11 cellular contexts compared by ENCODE assay signal in the genomic region with DNA sequence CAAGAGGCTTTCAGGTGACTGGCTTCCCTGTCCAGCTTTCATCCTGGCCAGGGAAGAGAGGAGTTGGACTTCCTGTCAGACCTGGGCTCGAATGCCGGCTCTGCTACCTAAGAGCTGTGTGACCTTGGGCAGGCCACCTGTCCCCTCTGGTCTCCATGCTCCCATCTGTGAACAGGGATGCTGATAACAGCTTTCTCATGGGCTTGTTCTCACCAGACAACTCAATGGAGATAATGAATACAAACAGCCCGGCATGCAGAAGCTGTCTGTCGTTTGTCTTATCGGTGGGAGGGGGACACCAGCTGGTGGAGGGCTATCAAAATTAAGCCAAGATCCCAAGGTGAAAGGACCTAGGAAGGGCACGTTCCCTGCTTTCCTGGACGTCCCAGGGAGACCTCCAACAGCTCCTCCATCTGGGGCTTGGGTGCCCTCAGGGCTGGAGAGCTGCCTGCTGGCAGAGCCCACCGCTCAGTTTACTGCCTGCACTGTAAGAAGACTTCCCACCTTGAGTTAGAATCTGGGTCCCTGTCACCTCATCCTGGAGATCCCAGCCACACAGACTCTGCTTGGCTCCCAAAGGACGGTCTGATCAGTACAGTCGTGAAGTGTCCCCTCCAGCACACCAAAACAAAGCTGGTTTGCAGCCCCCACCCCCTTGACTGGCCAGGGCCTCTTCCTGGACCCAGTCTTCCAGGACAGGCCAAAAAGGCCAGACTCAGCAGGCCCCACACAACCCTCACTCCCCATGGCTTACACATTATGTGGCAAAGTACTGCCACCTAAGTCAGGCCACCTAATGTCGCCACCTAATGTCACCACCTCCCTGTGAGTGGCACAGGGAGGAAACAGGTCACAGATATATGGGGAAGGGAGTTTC. TPM values are rescaled to one million over a fixed set of nuclear protein-coding genes. Genes with fewer than 3 reads are reported as not detected.
A peak's percentile ranks its signal among the peaks of the same experiment; 100 is the strongest.
DNase-seq lines count a peak whose midpoint lies in the region; ATAC-seq lines count a peak whose summit lies in the region.
"Had no signal": no experiment of that assay in that cellular context is flagged by ENCODE, and none has a peak within 500 bp of the region (broad histone marks: within the 10 kb centered on the region; RNA-seq: fewer than 3 reads in every experiment).

No MANE protein-coding gene starts in this region.

- no peak overlapping the region for H3K27ac Mint-ChIP-seq in activated CD4-positive, alpha-beta T cell treated with anti-CD3 and anti-CD28 coated beads for 36 hours
- H3K27ac Mint-ChIP-seq in stimulated activated effector memory CD8-positive, alpha-beta T cell treated with anti-CD3 and anti-CD28 coated beads, Interleukin-12 subunit alpha, Interleukin-12 subunit beta, amount 100 ng/mL, for 72 hours, result no peak overlapping the region
- H3K27ac Mint-ChIP-seq: T-helper 2 cell treated with Interferon-gamma antibody and Interleukin-4, amounts not matched to agents 5 μg/mL and 100 μg/mL, for 36 hours had no signal

- intact Hi-C loops in activated CD4-positive, alpha-beta T cell treated with anti-CD3 and anti-CD28 coated beads for 36 hours (cut with DNase I, micrococcal nuclease), result no loop called here

- CTCF ChIA-PET in activated CD4-positive, alpha-beta T cell treated with anti-CD3 and anti-CD28 coated beads for 36 hours (lab: Charles Lee), result interaction anchor here (0.7 to 5.1 kb wide), 6 partner anchors 9 to 606 kb away, joined by 3 to 23 read pairs (median 3); no protein-coding TSS in a partner anchor

- H3K4me3 Mint-ChIP-seq in activated CD4-positive, alpha-beta T cell treated with anti-CD3 and anti-CD28 coated beads for 36 hours, result no peak overlapping the region
- H3K4me3 Mint-ChIP-seq in stimulated activated effector memory CD8-positive, alpha-beta T cell treated with anti-CD3 and anti-CD28 coated beads, Interleukin-12 subunit alpha, Interleukin-12 subunit beta, amount 100 ng/mL, for 72 hours, result no peak overlapping the region
- H3K4me3 Mint-ChIP-seq: brain; T-helper 2 cell treated with Interferon-gamma antibody and Interleukin-4, amounts not matched to agents 5 μg/mL and 100 μg/mL, for 36 hours had no signal

- POLR2A ChIA-PET in activated CD4-positive, alpha-beta T cell treated with anti-CD3 and anti-CD28 coated beads for 36 hours (lab: Charles Lee), result no interaction called here

- peak; percentile 30 for DNase-seq in activated CD4-positive, alpha-beta T cell treated with anti-CD3 and anti-CD28 coated beads for 36 hours
- DNase-seq in activated CD4-positive, alpha-beta T cell treated with anti-CD3 and anti-CD28 coated beads for 4 hours, result no peak
- peak; percentile 44 for DNase-seq in activated CD8-positive, alpha-beta memory T cell treated with anti-CD3 and anti-CD28 coated beads for 24 hours
- DNase-seq in iPS-NIHi7 (ENCODE audit: extremely low spot score) (peak; percentile 9), COLO668 (lab: John Stamatoyannopoulos, UW; ENCODE audit: unreplicated experiment) (no peak), middle frontal gyrus (ENCODE audit: extremely low spot score, low spot score) (no peak)
- no peak for DNase-seq in stimulated activated effector memory CD8-positive, alpha-beta T cell treated with anti-CD3 and anti-CD28 coated beads, Interleukin-12 subunit alpha, Interleukin-12 subunit beta, amount 100 ng/mL, for 72 hours (ENCODE audit: low spot score in 2 of 2)
- DNase-seq: GOT3 had no signal

- H3K4me1 Mint-ChIP-seq in activated CD4-positive, alpha-beta T cell treated with anti-CD3 and anti-CD28 coated beads for 36 hours, result no peaks in the 10 kb centered on the region
- H3K4me1 Mint-ChIP-seq in stimulated activated effector memory CD8-positive, alpha-beta T cell treated with anti-CD3 and anti-CD28 coated beads, Interleukin-12 subunit alpha, Interleukin-12 subunit beta, amount 100 ng/mL, for 72 hours, result no peaks in the 10 kb centered on the region

- H3K27me3 Mint-ChIP-seq in activated CD4-positive, alpha-beta T cell treated with anti-CD3 and anti-CD28 coated beads for 36 hours, result no peaks in the 10 kb centered on the region

- no peaks in the 10 kb centered on the region for H3K9me3 Mint-ChIP-seq in activated CD4-positive, alpha-beta T cell treated with anti-CD3 and anti-CD28 coated beads for 36 hours (ENCODE audit: low read depth)
- no peaks in the 10 kb centered on the region for H3K9me3 Mint-ChIP-seq in stimulated activated effector memory CD8-positive, alpha-beta T cell treated with anti-CD3 and anti-CD28 coated beads, Interleukin-12 subunit alpha, Interleukin-12 subunit beta, amount 100 ng/mL, for 72 hours
- H3K9me3 Mint-ChIP-seq: T-helper 2 cell treated with Interferon-gamma antibody and Interleukin-4, amounts not matched to agents 5 μg/mL and 100 μg/mL, for 36 hours had no signal

- peak; percentile 84 for ATAC-seq in activated CD4-positive, alpha-beta T cell treated with anti-CD3 and anti-CD28 coated beads for 36 hours
- peak; percentile 76 for ATAC-seq in stimulated activated effector memory CD8-positive, alpha-beta T cell treated with anti-CD3 and anti-CD28 coated beads, Interleukin-12 subunit alpha, Interleukin-12 subunit beta, amount 100 ng/mL, for 72 hours
- no peak for ATAC-seq in GM21737 (IDR thresholded peaks at IDR 0.05; ENCODE audit: unreplicated experiment)

- H3K36me3 Mint-ChIP-seq in activated CD4-positive, alpha-beta T cell treated with anti-CD3 and anti-CD28 coated beads for 36 hours (ENCODE audit: low read depth), result no peaks in the 10 kb centered on the region
- H3K36me3 Mint-ChIP-seq in stimulated activated effector memory CD8-positive, alpha-beta T cell treated with anti-CD3 and anti-CD28 coated beads, Interleukin-12 subunit alpha, Interleukin-12 subunit beta, amount 100 ng/mL, for 72 hours, result no peaks in the 10 kb centered on the region
- H3K36me3 Mint-ChIP-seq: brain had no signal

RNA-seq across cellular contexts. Expression of a gene that starts 40.9 kb away (rescaled TPM):
- total RNA-seq in activated CD4-positive, alpha-beta T cell treated with anti-CD3 and anti-CD28 coated beads for 36 hours, result 10 to 100 TPM; 92.3 to 96.1 TPM

RNA-seq across cellular contexts. Expression of a gene that starts 57.2 kb away (rescaled TPM):
- under 1 TPM; 0.53 to 0.75 TPM for total RNA-seq in activated CD4-positive, alpha-beta T cell treated with anti-CD3 and anti-CD28 coated beads for 36 hours

Comparison
In these comparisons a context has a peak if more than half of its experiments do, and no peak if none do; other contexts are left out.
1. DNase-seq: peak in activated CD4-positive, alpha-beta T cell treated with anti-CD3 and anti-CD28 coated beads for 36 hours (single experiment), activated CD8-positive, alpha-beta memory T cell treated with anti-CD3 and anti-CD28 coated beads for 24 hours (single experiment) and iPS-NIHi7 (single experiment); none in activated CD4-positive, alpha-beta T cell treated with anti-CD3 and anti-CD28 coated beads for 4 hours (0 of 2), stimulated activated effector memory CD8-positive, alpha-beta T cell treated with anti-CD3 and anti-CD28 coated beads, Interleukin-12 subunit alpha, Interleukin-12 subunit beta, amount 100 ng/mL, for 72 hours (0 of 2), COLO668 (single experiment) and middle frontal gyrus (single experiment).